ENCODE assay signal across 1 cellular context in genomic region chr20:1212607-1213396, GRCh38.
TF ChIP-seq lines count a peak whose summit lies in the region.

No MANE protein-coding gene starts in this region.

TF ChIP-seq in K562, 482 proteins besides CTCF, POLR2A, EP300 and RAD21 (continues in another document):
- TF ChIP-seq ZSCAN32 (CRISPR knock-in tag; IDR thresholded peaks at IDR 0.05) = no peak
- TF ChIP-seq MGA (IDR thresholded peaks at IDR 0.05) = no peak
- no peak for TF ChIP-seq HIVEP1 (CRISPR knock-in tag; IDR thresholded peaks at IDR 0.05)
- TF ChIP-seq ZBTB8A (IDR thresholded peaks at IDR 0.05; ENCODE audit: partially characterized antibody) = no peak
- TF ChIP-seq FOXA3 (CRISPR knock-in tag; conservative IDR thresholded peaks at IDR 0.05 in 1 of 2, IDR thresholded peaks at IDR 0.05 in 1 of 2) = no peak
- TF ChIP-seq ZNF282 (CRISPR knock-in tag; IDR thresholded peaks at IDR 0.05) = no peak
- TF ChIP-seq CBFA2T3 (IDR thresholded peaks at IDR 0.05) = no peak
- no peak for TF ChIP-seq ZNF77 (CRISPR knock-in tag; IDR thresholded peaks at IDR 0.05)
- TF ChIP-seq TRIM25 (IDR thresholded peaks at IDR 0.05; ENCODE audit: borderline replicate concordance) = no peak
- no peak for TF ChIP-seq PURB (CRISPR knock-in tag; IDR thresholded peaks at IDR 0.05; ENCODE audit: low read depth)
- TF ChIP-seq NFATC3 (IDR thresholded peaks at IDR 0.05) = no peak
- TF ChIP-seq DLX4 (CRISPR knock-in tag; IDR thresholded peaks at IDR 0.05) = no peak
- TF ChIP-seq ELF1 (tag; IDR thresholded peaks at IDR 0.05) = peak; percentile 54; the same call in 1 of the 2 replicates
- TF ChIP-seq, protein P1, sequence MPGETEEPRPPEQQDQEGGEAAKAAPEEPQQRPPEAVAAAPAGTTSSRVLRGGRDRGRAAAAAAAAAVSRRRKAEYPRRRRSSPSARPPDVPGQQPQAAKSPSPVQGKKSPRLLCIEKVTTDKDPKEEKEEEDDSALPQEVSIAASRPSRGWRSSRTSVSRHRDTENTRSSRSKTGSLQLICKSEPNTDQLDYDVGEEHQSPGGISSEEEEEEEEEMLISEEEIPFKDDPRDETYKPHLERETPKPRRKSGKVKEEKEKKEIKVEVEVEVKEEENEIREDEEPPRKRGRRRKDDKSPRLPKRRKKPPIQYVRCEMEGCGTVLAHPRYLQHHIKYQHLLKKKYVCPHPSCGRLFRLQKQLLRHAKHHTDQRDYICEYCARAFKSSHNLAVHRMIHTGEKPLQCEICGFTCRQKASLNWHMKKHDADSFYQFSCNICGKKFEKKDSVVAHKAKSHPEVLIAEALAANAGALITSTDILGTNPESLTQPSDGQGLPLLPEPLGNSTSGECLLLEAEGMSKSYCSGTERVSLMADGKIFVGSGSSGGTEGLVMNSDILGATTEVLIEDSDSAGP (CRISPR knock-in tag; IDR thresholded peaks at IDR 0.05) = no peak
- no peak for TF ChIP-seq NCOA1 (IDR thresholded peaks at IDR 0.05; ENCODE audit: low read depth)
- no peak for TF ChIP-seq CBX2 (IDR thresholded peaks at IDR 0.05; ENCODE audit: insufficient read depth, low read length, poor library complexity, severe bottlenecking)
- TF ChIP-seq, protein P2, sequence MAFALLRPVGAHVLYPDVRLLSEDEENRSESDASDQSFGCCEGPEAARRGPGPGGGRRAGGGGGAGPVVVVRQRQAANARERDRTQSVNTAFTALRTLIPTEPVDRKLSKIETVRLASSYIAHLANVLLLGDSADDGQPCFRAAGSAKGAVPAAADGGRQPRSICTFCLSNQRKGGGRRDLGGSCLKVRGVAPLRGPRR (CRISPR knock-in tag; IDR thresholded peaks at IDR 0.05) = no peak
- 0 out of 2 replicates have a peak, but pooled peaks have one; percentile 15 for TF ChIP-seq ARID2 (IDR thresholded peaks at IDR 0.05)
- TF ChIP-seq SNIP1 (IDR thresholded peaks at IDR 0.05; ENCODE audit: low read depth) = no peak
- TF ChIP-seq, protein P3, sequence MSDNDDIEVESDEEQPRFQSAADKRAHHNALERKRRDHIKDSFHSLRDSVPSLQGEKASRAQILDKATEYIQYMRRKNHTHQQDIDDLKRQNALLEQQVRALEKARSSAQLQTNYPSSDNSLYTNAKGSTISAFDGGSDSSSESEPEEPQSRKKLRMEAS (CRISPR knock-in tag; IDR thresholded peaks at IDR 0.05) = no peak
- TF ChIP-seq HDAC3 (IDR thresholded peaks at IDR 0.05; ENCODE audit: borderline replicate concordance, partially characterized antibody) = no peak
- TF ChIP-seq, protein P4, sequence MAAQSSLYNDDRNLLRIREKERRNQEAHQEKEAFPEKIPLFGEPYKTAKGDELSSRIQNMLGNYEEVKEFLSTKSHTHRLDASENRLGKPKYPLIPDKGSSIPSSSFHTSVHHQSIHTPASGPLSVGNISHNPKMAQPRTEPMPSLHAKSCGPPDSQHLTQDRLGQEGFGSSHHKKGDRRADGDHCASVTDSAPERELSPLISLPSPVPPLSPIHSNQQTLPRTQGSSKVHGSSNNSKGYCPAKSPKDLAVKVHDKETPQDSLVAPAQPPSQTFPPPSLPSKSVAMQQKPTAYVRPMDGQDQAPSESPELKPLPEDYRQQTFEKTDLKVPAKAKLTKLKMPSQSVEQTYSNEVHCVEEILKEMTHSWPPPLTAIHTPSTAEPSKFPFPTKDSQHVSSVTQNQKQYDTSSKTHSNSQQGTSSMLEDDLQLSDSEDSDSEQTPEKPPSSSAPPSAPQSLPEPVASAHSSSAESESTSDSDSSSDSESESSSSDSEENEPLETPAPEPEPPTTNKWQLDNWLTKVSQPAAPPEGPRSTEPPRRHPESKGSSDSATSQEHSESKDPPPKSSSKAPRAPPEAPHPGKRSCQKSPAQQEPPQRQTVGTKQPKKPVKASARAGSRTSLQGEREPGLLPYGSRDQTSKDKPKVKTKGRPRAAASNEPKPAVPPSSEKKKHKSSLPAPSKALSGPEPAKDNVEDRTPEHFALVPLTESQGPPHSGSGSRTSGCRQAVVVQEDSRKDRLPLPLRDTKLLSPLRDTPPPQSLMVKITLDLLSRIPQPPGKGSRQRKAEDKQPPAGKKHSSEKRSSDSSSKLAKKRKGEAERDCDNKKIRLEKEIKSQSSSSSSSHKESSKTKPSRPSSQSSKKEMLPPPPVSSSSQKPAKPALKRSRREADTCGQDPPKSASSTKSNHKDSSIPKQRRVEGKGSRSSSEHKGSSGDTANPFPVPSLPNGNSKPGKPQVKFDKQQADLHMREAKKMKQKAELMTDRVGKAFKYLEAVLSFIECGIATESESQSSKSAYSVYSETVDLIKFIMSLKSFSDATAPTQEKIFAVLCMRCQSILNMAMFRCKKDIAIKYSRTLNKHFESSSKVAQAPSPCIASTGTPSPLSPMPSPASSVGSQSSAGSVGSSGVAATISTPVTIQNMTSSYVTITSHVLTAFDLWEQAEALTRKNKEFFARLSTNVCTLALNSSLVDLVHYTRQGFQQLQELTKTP (IDR thresholded peaks at IDR 0.05; ENCODE audit: low read depth in 1 of 2, partially characterized antibody in 2 of 2) = no peak
- TF ChIP-seq ZBTB49 (CRISPR knock-in tag; IDR thresholded peaks at IDR 0.05; ENCODE audit: borderline replicate concordance) = no peak
- TF ChIP-seq PPARD (CRISPR knock-in tag; IDR thresholded peaks at IDR 0.05) = no peak
- no peak for TF ChIP-seq RHOXF2B (CRISPR knock-in tag; conservative IDR thresholded peaks at IDR 0.05)
- TF ChIP-seq SREBF2 (CRISPR knock-in tag; IDR thresholded peaks at IDR 0.05) = no peak
- peak in 1 of 2 experiments; percentile 50; a peak in 1 of 4 replicates for TF ChIP-seq RCOR1 (IDR thresholded peaks at IDR 0.05; ENCODE audit: borderline replicate concordance in 1 of 2, low read depth in 2 of 2, low read length in 2 of 2)
